ENCODE assay signal across 8 cellular contexts in the genomic region with DNA sequence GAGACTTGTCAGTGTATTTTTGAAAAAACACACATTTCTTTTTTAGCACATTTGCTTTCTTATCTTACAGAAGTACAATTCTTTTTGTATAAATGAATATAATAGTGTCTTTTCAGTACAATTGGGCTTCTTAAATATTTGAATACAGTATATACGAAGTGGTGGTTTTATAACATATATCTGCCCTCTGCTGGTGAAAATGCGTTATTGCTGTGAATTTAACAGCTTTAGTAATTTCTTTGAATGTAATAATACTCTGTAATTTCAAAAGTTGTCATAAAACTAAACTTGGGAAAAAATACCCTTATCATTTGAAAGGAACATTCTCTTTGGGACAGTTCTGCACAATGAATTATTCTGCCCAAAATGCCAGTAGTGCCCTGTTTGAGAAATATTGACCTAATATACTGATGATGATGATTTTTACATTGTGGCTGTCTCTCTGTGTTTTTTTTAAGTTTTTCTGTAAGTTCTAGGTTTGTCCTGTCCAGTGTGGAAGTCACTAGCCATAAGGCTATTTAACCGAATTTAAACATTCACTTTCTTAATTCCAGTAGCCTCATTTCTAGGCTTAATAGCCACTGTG. TPM values are rescaled to one million over a fixed set of nuclear protein-coding genes. Genes with fewer than 3 reads are reported as not detected.
DNase-seq lines count a peak whose midpoint lies in the region; ATAC-seq and TF ChIP-seq lines count a peak whose summit lies in the region.

No MANE protein-coding gene starts in this region.

- TF ChIP-seq CTCF in NB4 (IDR thresholded peaks at IDR 0.05; ENCODE audit: low read depth, low read length) (peak; percentile 42), WTC11 (IDR thresholded peaks at IDR 0.05) (peak; percentile 64), thyroid gland (IDR thresholded peaks at IDR 0.05) (peak; percentile 24 to 72 (median 62))

- no peak overlapping the region for H3K27ac Mint-ChIP-seq in WTC11
- H3K27ac Mint-ChIP-seq in activated CD4-positive, alpha-beta memory T cell treated with anti-CD3 and anti-CD28 coated beads for 36 hours = no peak overlapping the region
- no peak overlapping the region for H3K27ac Mint-ChIP-seq in activated naive CD4-positive, alpha-beta T cell treated with anti-CD3 and anti-CD28 coated beads, Interleukin-2, amount 50 U/mL, for 72 hours

- H3K4me1 ChIP-seq in thyroid gland = peaks cover 5 to 21% of the 10 kb centered on the region in 2 donors

- H3K4me3 Mint-ChIP-seq in WTC11 = no peak overlapping the region
- no peak overlapping the region for H3K4me3 Mint-ChIP-seq in activated CD4-positive, alpha-beta memory T cell treated with anti-CD3 and anti-CD28 coated beads for 36 hours

- peaks cover 8% of the 10 kb centered on the region for H3K9me3 Mint-ChIP-seq in WTC11
- peaks cover 6% of the 10 kb centered on the region for H3K9me3 Mint-ChIP-seq in activated CD4-positive, alpha-beta memory T cell treated with anti-CD3 and anti-CD28 coated beads for 36 hours
- H3K9me3 Mint-ChIP-seq in activated naive CD4-positive, alpha-beta T cell treated with anti-CD3 and anti-CD28 coated beads, Interleukin-2, amount 50 U/mL, for 72 hours = peaks cover 3 to 5% of the 10 kb centered on the region in 2 donors

- no peaks in the 10 kb centered on the region for H3K9me3 ChIP-seq in thyroid gland

- no peaks in the 10 kb centered on the region for H3K27me3 ChIP-seq in thyroid gland

- intact Hi-C loops in left ventricle myocardium superior (cut with micrococcal nuclease) = loop anchor here (2.0 kb wide), 1 partner anchor 140 kb away; no protein-coding TSS in a partner anchor
- intact Hi-C loops in thyroid gland (cut with DNase I) = no loop called here
- intact Hi-C loops in activated CD4-positive, alpha-beta memory T cell treated with anti-CD3 and anti-CD28 coated beads for 36 hours (cut with micrococcal nuclease) = loop anchor here (1.0 to 5.0 kb wide), 7 partner anchors 119 to 465 kb away; partner anchors contain the start of genes FAM135A and SDHAF4

- WGBS in thyroid gland, 2 donors = 13 to 14% methylated on average over 3 of the region's 3 CpGs

- H3K4me3 ChIP-seq in NB4 (ENCODE audit: low read depth, low read length) (no peak overlapping the region), thyroid gland (replicated peaks in 1 of 3) (no peak overlapping the region)

- ATAC-seq in WTC11 (no peak), left ventricle myocardium superior (peak; percentile 66)
- ATAC-seq in activated naive CD4-positive, alpha-beta T cell treated with anti-CD3 and anti-CD28 coated beads, Interleukin-2, amount 50 U/mL, for 72 hours = no peak

- peaks cover 23% of the 10 kb centered on the region for H3K4me1 Mint-ChIP-seq in WTC11
- H3K4me1 Mint-ChIP-seq in activated CD4-positive, alpha-beta memory T cell treated with anti-CD3 and anti-CD28 coated beads for 36 hours (ENCODE audit: low read depth) = peaks cover 44% of the 10 kb centered on the region

- TF ChIP-seq POLR2A in NB4 (IDR thresholded peaks at IDR 0.05; ENCODE audit: extremely low read depth, insufficient read length) (no peak), thyroid gland (IDR thresholded peaks at IDR 0.05) (no peak)

- no peaks in the 10 kb centered on the region for H3K27me3 Mint-ChIP-seq in WTC11 (ENCODE audit: low read depth)
- no peaks in the 10 kb centered on the region for H3K27me3 Mint-ChIP-seq in activated CD4-positive, alpha-beta memory T cell treated with anti-CD3 and anti-CD28 coated beads for 36 hours

- no peaks in the 10 kb centered on the region for H3K36me3 Mint-ChIP-seq in WTC11
- peaks cover 5% of the 10 kb centered on the region for H3K36me3 Mint-ChIP-seq in activated CD4-positive, alpha-beta memory T cell treated with anti-CD3 and anti-CD28 coated beads for 36 hours
- H3K36me3 Mint-ChIP-seq in activated naive CD4-positive, alpha-beta T cell treated with anti-CD3 and anti-CD28 coated beads, Interleukin-2, amount 50 U/mL, for 72 hours = peaks cover under 1 to 2% of the 10 kb centered on the region in 2 donors

- no peaks in the 10 kb centered on the region for H3K36me3 ChIP-seq in thyroid gland

- POLR2A ChIA-PET in WTC11 (lab: Charles Lee) = interaction anchor here (0.9 kb wide), 1 partner anchor 274 kb away, joined by 3 read pairs; the partner anchor contains the start of gene FAM135A
- POLR2A ChIA-PET in activated CD4-positive, alpha-beta memory T cell treated with anti-CD3 and anti-CD28 coated beads for 36 hours (lab: Charles Lee) = no interaction called here

- peak; percentile 22 for DNase-seq in stimulated activated CD4-positive, alpha-beta T cell treated with anti-CD3 and anti-CD28 coated beads, Interleukin-4, amount 100 ng/mL, for 24 hours
- no peak for DNase-seq in stimulated activated CD4-positive, alpha-beta T cell treated with anti-CD3 and anti-CD28 coated beads, Interleukin-4, amount 100 ng/mL, for 1 hour
- DNase-seq in NB4 (ENCODE audit: low read depth) = peak; percentile 52
- DNase-seq in WTC11 (ENCODE audit: low spot score) = no peak
- no peak for DNase-seq in left ventricle myocardium superior
- no peak for DNase-seq in thyroid gland
- no peak for DNase-seq in activated CD4-positive, alpha-beta memory T cell treated with anti-CD3 and anti-CD28 coated beads for 36 hours
- no peak for DNase-seq in activated naive CD4-positive, alpha-beta T cell treated with anti-CD3 and anti-CD28 coated beads, Interleukin-2, amount 50 U/mL, for 72 hours (ENCODE audit: low spot score in 2 of 2)

- no peak overlapping the region for H3K27ac ChIP-seq in thyroid gland

- CTCF ChIA-PET in WTC11 (lab: Charles Lee) = interaction anchor here (0.6 to 3.2 kb wide), 28 partner anchors 9 to 466 kb away, joined by 3 to 42 read pairs (median 4); partner anchors contain the start of genes FAM135A, SDHAF4 and SMAP1
- CTCF ChIA-PET in activated CD4-positive, alpha-beta memory T cell treated with anti-CD3 and anti-CD28 coated beads for 36 hours (lab: Charles Lee) = interaction anchor here (0.6 to 5.2 kb wide), 29 partner anchors 9 to 465 kb away, joined by 3 to 93 read pairs (median 5); partner anchors contain the start of genes SDHAF4 and SMAP1

TF ChIP-seq in WTC11, 78 proteins besides CTCF, POLR2A, EP300 and RAD21 (continues in another document):
- no peak for TF ChIP-seq TEAD1 (CRISPR knock-in tag; IDR thresholded peaks at IDR 0.05)
- TF ChIP-seq ATF6 (CRISPR knock-in tag; IDR thresholded peaks at IDR 0.05) = no peak
- TF ChIP-seq, protein P1, sequence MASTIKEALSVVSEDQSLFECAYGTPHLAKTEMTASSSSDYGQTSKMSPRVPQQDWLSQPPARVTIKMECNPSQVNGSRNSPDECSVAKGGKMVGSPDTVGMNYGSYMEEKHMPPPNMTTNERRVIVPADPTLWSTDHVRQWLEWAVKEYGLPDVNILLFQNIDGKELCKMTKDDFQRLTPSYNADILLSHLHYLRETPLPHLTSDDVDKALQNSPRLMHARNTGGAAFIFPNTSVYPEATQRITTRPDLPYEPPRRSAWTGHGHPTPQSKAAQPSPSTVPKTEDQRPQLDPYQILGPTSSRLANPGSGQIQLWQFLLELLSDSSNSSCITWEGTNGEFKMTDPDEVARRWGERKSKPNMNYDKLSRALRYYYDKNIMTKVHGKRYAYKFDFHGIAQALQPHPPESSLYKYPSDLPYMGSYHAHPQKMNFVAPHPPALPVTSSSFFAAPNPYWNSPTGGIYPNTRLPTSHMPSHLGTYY (CRISPR knock-in tag; IDR thresholded peaks at IDR 0.05) = no peak
- TF ChIP-seq SOX15 (CRISPR knock-in tag; IDR thresholded peaks at IDR 0.05) = no peak
- no peak for TF ChIP-seq ZNF219 (CRISPR knock-in tag; IDR thresholded peaks at IDR 0.05; ENCODE audit: borderline replicate concordance)
- TF ChIP-seq FOXP1 (CRISPR knock-in tag; IDR thresholded peaks at IDR 0.05; ENCODE audit: borderline replicate concordance) = no peak
- TF ChIP-seq, protein P2, sequence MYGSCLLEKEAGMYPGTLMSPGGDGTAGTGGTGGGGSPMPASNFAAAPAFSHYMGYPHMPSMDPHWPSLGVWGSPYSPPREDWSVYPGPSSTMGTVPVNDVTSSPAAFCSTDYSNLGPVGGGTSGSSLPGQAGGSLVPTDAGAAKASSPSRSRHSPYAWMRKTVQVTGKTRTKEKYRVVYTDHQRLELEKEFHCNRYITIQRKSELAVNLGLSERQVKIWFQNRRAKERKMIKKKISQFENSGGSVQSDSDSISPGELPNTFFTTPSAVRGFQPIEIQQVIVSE (CRISPR knock-in tag; IDR thresholded peaks at IDR 0.05; ENCODE audit: borderline replicate concordance) = no peak
- TF ChIP-seq ATF3 (CRISPR knock-in tag; conservative IDR thresholded peaks at IDR 0.05) = no peak
- TF ChIP-seq RORB (CRISPR knock-in tag; IDR thresholded peaks at IDR 0.05) = no peak

RNA-seq across cellular contexts. Expression of gene SMAP1, which starts 19.0 kb away (rescaled TPM):
- total RNA-seq in WTC11 (2021) = 27.6 to 29.0 TPM (median 28.3 TPM) in 3 replicates
- 32.2 TPM for total RNA-seq in left ventricle myocardium superior
- 10 to 100 TPM; 27.3 to 33.9 (median 32.4) TPM for total RNA-seq in thyroid gland
- total RNA-seq in activated CD4-positive, alpha-beta memory T cell treated with anti-CD3 and anti-CD28 coated beads for 36 hours = 10 to 100 TPM; 23.6 to 24.2 TPM
- 10 to 100 TPM; 20.4 to 23.6 TPM for total RNA-seq in activated naive CD4-positive, alpha-beta T cell treated with anti-CD3 and anti-CD28 coated beads, Interleukin-2, amount 50 U/mL, for 72 hours

Comparison
In these comparisons a context has a peak if more than half of its experiments do, and no peak if none do; other contexts are left out.
1. DNase-seq: peak in stimulated activated CD4-positive, alpha-beta T cell treated with anti-CD3 and anti-CD28 coated beads, Interleukin-4, amount 100 ng/mL, for 24 hours (single experiment) and NB4 (single experiment); none in stimulated activated CD4-positive, alpha-beta T cell treated with anti-CD3 and anti-CD28 coated beads, Interleukin-4, amount 100 ng/mL, for 1 hour (single experiment), WTC11 (single experiment), left ventricle myocardium superior (single experiment), thyroid gland (0 of 2), activated CD4-positive, alpha-beta memory T cell treated with anti-CD3 and anti-CD28 coated beads for 36 hours (single experiment) and activated naive CD4-positive, alpha-beta T cell treated with anti-CD3 and anti-CD28 coated beads, Interleukin-2, amount 50 U/mL, for 72 hours (0 of 2).
2. Peak in every context shown above with its lines, with median percentiles within 50 percentile points of each other: CTCF ChIP-seq.